8 cellular contexts compared by ENCODE assay signal in genomic region chr3:122415104-122415744, GRCh38. TPM values are rescaled to one million over a fixed set of nuclear protein-coding genes. Genes with fewer than 3 reads are reported as not detected.
DNase-seq lines count a peak whose midpoint lies in the region; ATAC-seq and TF ChIP-seq lines count a peak whose summit lies in the region.

No MANE protein-coding gene starts in this region.

- H3K9ac ChIP-seq in mucosa of rectum (ENCODE audit: low read depth in 1 of 2, low read length in 2 of 2): peak overlapping the region; percentile 85 to 97

- peaks cover 30 to 31% of the 10 kb centered on the region in 2 donors for H3K4me1 Mint-ChIP-seq in effector memory CD8-positive, alpha-beta T cell (ENCODE audit: low read depth in 2 of 2)

- peak overlapping the region; percentile 76 for H3K4me3 ChIP-seq in WERI-Rb-1 (ENCODE audit: low read depth, low read length)
- peak overlapping the region; percentile 85 to 98 for H3K4me3 ChIP-seq in mucosa of rectum (ENCODE audit: low read length in 2 of 2)
- peak overlapping the region; percentile 95 for H3K4me3 ChIP-seq in thymus (ENCODE audit: low read length)

- peaks cover 11 to 16% of the 10 kb centered on the region in 2 donors for H3K4me1 ChIP-seq in mucosa of rectum (ENCODE audit: control insufficient read depth in 2 of 2, insufficient read depth in 2 of 2, low read length in 2 of 2)
- peaks cover 15% of the 10 kb centered on the region for H3K4me1 ChIP-seq in thymus (ENCODE audit: control insufficient read depth, insufficient read depth, low read length)

- no peaks in the 10 kb centered on the region for H3K27me3 Mint-ChIP-seq in effector memory CD8-positive, alpha-beta T cell

- 29% methylated on average over 10 of the region's 10 CpGs for WGBS in thymus

- DNase-seq in A172 (ENCODE audit: low spot score) (peak; percentile 54), WERI-Rb-1 (peak; percentile 14), middle frontal gyrus (ENCODE audit: extremely low spot score, low spot score) (no peak)
- peak; percentile 27 to 39 (median 30) for DNase-seq in effector memory CD8-positive, alpha-beta T cell

- H3K27me3 ChIP-seq in WERI-Rb-1 (ENCODE audit: insufficient read depth, low read depth, severe bottlenecking) (no peaks in the 10 kb centered on the region), mucosa of rectum (ENCODE audit: control insufficient read depth in 2 of 2, insufficient read depth in 2 of 2, low read length in 2 of 2) (no peaks in the 10 kb centered on the region), thymus (ENCODE audit: control insufficient read depth, insufficient read depth) (no peaks in the 10 kb centered on the region)

- H3K36me3 Mint-ChIP-seq in effector memory CD8-positive, alpha-beta T cell (ENCODE audit: insufficient read depth): peaks cover 48% of the 10 kb centered on the region

- H3K9me3 ChIP-seq in WERI-Rb-1 (ENCODE audit: severe bottlenecking): no peaks in the 10 kb centered on the region
- H3K9me3 ChIP-seq in mucosa of rectum (ENCODE audit: control insufficient read depth in 2 of 2, low read length in 2 of 2): no peaks in the 10 kb centered on the region
- no peaks in the 10 kb centered on the region for H3K9me3 ChIP-seq in thymus (ENCODE audit: control insufficient read depth)

- H3K27ac ChIP-seq in WERI-Rb-1: peak overlapping the region; percentile 92
- H3K27ac ChIP-seq in mucosa of rectum (ENCODE audit: low read depth in 2 of 2, low read length in 2 of 2): peak overlapping the region; percentile 92 to 94
- H3K27ac ChIP-seq in thymus (ENCODE audit: low read depth): peak overlapping the region; percentile 98

- H3K27ac Mint-ChIP-seq in effector memory CD8-positive, alpha-beta T cell: peak overlapping the region; percentile 97 to 99

- TF ChIP-seq CTCF in WERI-Rb-1 (IDR thresholded peaks at IDR 0.05; ENCODE audit: low read depth, low read length): no peak

- H3K36me3 ChIP-seq in WERI-Rb-1: peaks cover 11% of the 10 kb centered on the region
- peaks cover 15 to 19% of the 10 kb centered on the region in 2 donors for H3K36me3 ChIP-seq in mucosa of rectum (ENCODE audit: control insufficient read depth in 2 of 2, insufficient read depth in 2 of 2, low read length in 2 of 2)
- peaks cover 3% of the 10 kb centered on the region for H3K36me3 ChIP-seq in thymus (ENCODE audit: control insufficient read depth, insufficient read depth)

- peak overlapping the region; percentile 93 to 96 for H3K4me3 Mint-ChIP-seq in effector memory CD8-positive, alpha-beta T cell

- H3K9me3 Mint-ChIP-seq in effector memory CD8-positive, alpha-beta T cell: no peaks in the 10 kb centered on the region

- peak; percentile 28 for ATAC-seq in GM19025 (IDR thresholded peaks at IDR 0.05; ENCODE audit: low read depth, unreplicated experiment)
- peak; percentile 58 for ATAC-seq in HG03280 (IDR thresholded peaks at IDR 0.05; ENCODE audit: unreplicated experiment)
- peak; percentile 35 for ATAC-seq in effector memory CD8-positive, alpha-beta T cell (replicated peaks)

RNA-seq across cellular contexts. Expression of gene WDR5B, which starts 0.6 kb away (rescaled TPM):
- total RNA-seq in A172 (2014; rRNA removed; shearing (Covaris generic)): 9.6 and 10.4 TPM in 2 replicates
- 10.0 TPM for polyA plus RNA-seq in thymus

RNA-seq across cellular contexts. Expression of gene FAM162A, which starts 31.2 kb away (rescaled TPM):
- total RNA-seq in A172 (2014; rRNA removed; shearing (Covaris generic)): 41.2 and 55.3 TPM in 2 replicates
- 69.5 TPM for polyA plus RNA-seq in thymus

RNA-seq across cellular contexts. Expression of gene MIX23, which starts 32.2 kb away (rescaled TPM):
- 77.5 and 114 TPM in 2 replicates for total RNA-seq in A172 (2014; rRNA removed; shearing (Covaris generic))
- polyA plus RNA-seq in thymus: 33.8 TPM
